Comparison of ENCODE assay signal across 17 cellular contexts in genomic region chr11:12130180-12130980, GRCh38. TPM values are rescaled to one million over a fixed set of nuclear protein-coding genes. Genes with fewer than 3 reads are reported as not detected.
A peak's percentile ranks its signal among the peaks of the same experiment; 100 is the strongest.
DNase-seq lines count a peak whose midpoint lies in the region; ATAC-seq, FAIRE-seq and TF ChIP-seq lines count a peak whose summit lies in the region.
"Had no signal": no experiment of that assay in that cellular context is flagged by ENCODE, and none has a peak within 500 bp of the region (broad histone marks: within the 10 kb centered on the region; RNA-seq: fewer than 3 reads in every experiment).

No MANE protein-coding gene starts in this region.

- H3K9me3 ChIP-seq in astrocyte (ENCODE audit: insufficient read depth, low read depth, low read length) (no peaks in the 10 kb centered on the region), trophoblast cell (ENCODE audit: insufficient read depth, low read depth, low read length) (no peaks in the 10 kb centered on the region)
- H3K9me3 ChIP-seq: testis had no signal

- H3K27me3 ChIP-seq in astrocyte (ENCODE audit: insufficient read depth, low read length) (no peaks in the 10 kb centered on the region), trophoblast cell (ENCODE audit: insufficient read depth, low read length) (no peaks in the 10 kb centered on the region)
- H3K27me3 ChIP-seq: testis had no signal

- H3K4me3 ChIP-seq in astrocyte (ENCODE audit: insufficient read depth, low read depth, low read length) (no peak overlapping the region), trophoblast cell (ENCODE audit: low read depth, low read length) (no peak overlapping the region)
- H3K4me3 ChIP-seq: testis had no signal

- no peak overlapping the region for H2BK120ac ChIP-seq in trophoblast cell (ENCODE audit: insufficient read depth, low read length, poor library complexity)

- no peak overlapping the region for H4K8ac ChIP-seq in trophoblast cell (ENCODE audit: low read depth, low read length)

- H2BK12ac ChIP-seq in trophoblast cell (ENCODE audit: low read length): peak overlapping the region; percentile 10

- peaks cover 44% of the 10 kb centered on the region for H3K4me1 ChIP-seq in astrocyte (ENCODE audit: insufficient read depth, low read length)
- peaks cover 8 to 15% of the 10 kb centered on the region in 2 experiments for H3K4me1 ChIP-seq in trophoblast cell (ENCODE audit: control insufficient read depth in 1 of 2, insufficient read depth in 2 of 2, low read length in 2 of 2)

- H3K27ac ChIP-seq in astrocyte (ENCODE audit: low read depth, low read length) (peak overlapping the region; percentile 25), trophoblast cell (ENCODE audit: low read depth, low read length) (no peak overlapping the region)
- H3K27ac ChIP-seq: testis had no signal

- ATAC-seq in HG02571 (IDR thresholded peaks at IDR 0.05; ENCODE audit: unreplicated experiment): no peak
- ATAC-seq in HG02798 (IDR thresholded peaks at IDR 0.05; ENCODE audit: poor library complexity, unreplicated experiment): no peak

- H3K23ac ChIP-seq in trophoblast cell (ENCODE audit: low read length): no peak overlapping the region

- H3K4me3 Mint-ChIP-seq in T-helper 1 cell treated with Interleukin-12 subunit alpha and Interleukin-12 subunit beta and Interleukin-4 antibody, amounts not matched to agents 30 μg/mL and 1 μg/mL, for 36 hours: no peak overlapping the region
- no peak overlapping the region for H3K4me3 Mint-ChIP-seq in astrocyte (ENCODE audit: unreplicated experiment)

- H3K79me2 ChIP-seq in astrocyte (ENCODE audit: insufficient read depth, low read length): peaks cover 98% of the 10 kb centered on the region
- no peaks in the 10 kb centered on the region for H3K79me2 ChIP-seq in trophoblast cell (ENCODE audit: control insufficient read depth, insufficient read depth, low read length, poor library complexity)

- H2BK5ac ChIP-seq in trophoblast cell (ENCODE audit: low read depth, low read length, poor library complexity): no peak overlapping the region

- peaks cover 3% of the 10 kb centered on the region for H3K79me1 ChIP-seq in trophoblast cell (ENCODE audit: low read length)

- no CpG with 5 or more reads among the region's 3 CpGs for WGBS in trophoblast cell (ENCODE audit: extremely low coverage, insufficient coverage, insufficient read length)

- peaks cover 94% of the 10 kb centered on the region for H4K20me1 ChIP-seq in astrocyte (ENCODE audit: insufficient read depth, low read length)

- H2AFZ ChIP-seq in astrocyte (ENCODE audit: low read depth, low read length) (no peak overlapping the region), trophoblast cell (ENCODE audit: insufficient read depth, low read length, poor library complexity) (no peak overlapping the region)

- H3K4me2 ChIP-seq in astrocyte (ENCODE audit: low read length): no peak overlapping the region
- no peak overlapping the region for H3K4me2 ChIP-seq in trophoblast cell (ENCODE audit: low read length)

- no peak for DNase-seq in T-helper 1 cell
- DNase-seq in HT-29 (ENCODE audit: low spot score): peak; percentile 62
- DNase-seq in astrocyte (ENCODE audit: low read depth): no peak
- no peak for DNase-seq in trophoblast cell
- DNase-seq in SHP77 treated with DMSO at 0.1 percent for 48 hours (lab: John Stamatoyannopoulos, UW): no peak
- DNase-seq: 8988T; activated CD8-positive, alpha-beta memory T cell treated with anti-CD3 and anti-CD28 coated beads, Interleukin-2, amount 50 U/mL, for 4 hours; activated naive CD4-positive, alpha-beta T cell treated with Interleukin-2 at 50 U/mL for 16 hours; NCI-H1048; nucleus accumbens; retina; SIG-M5; testis had no signal

- no peak overlapping the region for H3K4ac ChIP-seq in trophoblast cell (ENCODE audit: low read depth, low read length)

- no peak overlapping the region for H2AK5ac ChIP-seq in trophoblast cell (ENCODE audit: low read length)

- no peak for FAIRE-seq in astrocyte (lab: Jason Lieb, UNC)
- FAIRE-seq: GM18507 had no signal

- H3K9me3 Mint-ChIP-seq in T-helper 1 cell treated with Interleukin-12 subunit alpha and Interleukin-12 subunit beta and Interleukin-4 antibody, amounts not matched to agents 30 μg/mL and 1 μg/mL, for 36 hours: no peaks in the 10 kb centered on the region
- H3K9me3 Mint-ChIP-seq in astrocyte (ENCODE audit: unreplicated experiment): no peaks in the 10 kb centered on the region

- TF ChIP-seq CTCF in astrocyte (IDR thresholded peaks at IDR 0.05; ENCODE audit: insufficient read depth, low read depth, low read length): no peak

- H3K4me1 Mint-ChIP-seq in T-helper 1 cell treated with Interleukin-12 subunit alpha and Interleukin-12 subunit beta and Interleukin-4 antibody, amounts not matched to agents 30 μg/mL and 1 μg/mL, for 36 hours (ENCODE audit: low read depth): peaks cover 64% of the 10 kb centered on the region
- H3K4me1 Mint-ChIP-seq in astrocyte (ENCODE audit: low read depth, unreplicated experiment): peaks cover 59% of the 10 kb centered on the region

- no peak overlapping the region for H3K18ac ChIP-seq in trophoblast cell (ENCODE audit: low read length)

- H3K27ac Mint-ChIP-seq in T-helper 1 cell treated with Interleukin-12 subunit alpha and Interleukin-12 subunit beta and Interleukin-4 antibody, amounts not matched to agents 30 μg/mL and 1 μg/mL, for 36 hours: peak overlapping the region; percentile 56
- no peak overlapping the region for H3K27ac Mint-ChIP-seq in astrocyte (ENCODE audit: unreplicated experiment)

- no peaks in the 10 kb centered on the region for H3K27me3 Mint-ChIP-seq in T-helper 1 cell treated with Interleukin-12 subunit alpha and Interleukin-12 subunit beta and Interleukin-4 antibody, amounts not matched to agents 30 μg/mL and 1 μg/mL, for 36 hours (ENCODE audit: low read depth)
- no peaks in the 10 kb centered on the region for H3K27me3 Mint-ChIP-seq in astrocyte (ENCODE audit: low read depth, unreplicated experiment)

- peaks cover 27% of the 10 kb centered on the region for H3K36me3 Mint-ChIP-seq in T-helper 1 cell treated with Interleukin-12 subunit alpha and Interleukin-12 subunit beta and Interleukin-4 antibody, amounts not matched to agents 30 μg/mL and 1 μg/mL, for 36 hours (ENCODE audit: low read depth)
- H3K36me3 Mint-ChIP-seq in astrocyte (ENCODE audit: low read depth, unreplicated experiment): peaks cover 23% of the 10 kb centered on the region

- H3K9ac ChIP-seq in astrocyte (ENCODE audit: low read length): no peak overlapping the region
- H3K9ac ChIP-seq in trophoblast cell (ENCODE audit: low read length): no peak overlapping the region

- no peak overlapping the region for H3K14ac ChIP-seq in trophoblast cell (ENCODE audit: low read length)

- no peak overlapping the region for H4K91ac ChIP-seq in trophoblast cell (ENCODE audit: low read depth, low read length)

- H3K36me3 ChIP-seq in astrocyte (ENCODE audit: insufficient read depth, low read length) (peaks cover 44% of the 10 kb centered on the region), trophoblast cell (ENCODE audit: control insufficient read depth in 1 of 2, insufficient read depth in 2 of 2, low read length in 2 of 2) (no peaks in the 10 kb centered on the region)

- no peak overlapping the region for H4K12ac ChIP-seq in trophoblast cell (ENCODE audit: low read depth, low read length)

RNA-seq across cellular contexts. Expression of gene MICAL2, which starts 20.0 kb away (rescaled TPM):
- 150 and 153 TPM in 2 replicates for total RNA-seq in HT-29 (2014; rRNA removed; shearing (Covaris generic))
- total RNA-seq in astrocyte: 357 and 471 TPM in 2 replicates
- 24.5 and 30.8 TPM in 2 replicates for polyA plus RNA-seq in trophoblast cell (2013)
